18 cellular contexts compared by ENCODE assay signal in genomic region chr10:110837418-110838120, GRCh38. TPM values are rescaled to one million over a fixed set of nuclear protein-coding genes. Genes with fewer than 3 reads are reported as not detected.
DNase-seq lines count a peak whose midpoint lies in the region; ATAC-seq, FAIRE-seq and TF ChIP-seq lines count a peak whose summit lies in the region.
"Had no signal": no experiment of that assay in that cellular context is flagged by ENCODE, and none has a peak within 500 bp of the region (broad histone marks: within the 10 kb centered on the region; RNA-seq: fewer than 3 reads in every experiment).

No MANE protein-coding gene starts in this region.

- no peaks in the 10 kb centered on the region for H3K36me3 Mint-ChIP-seq in activated CD4-positive, alpha-beta T cell treated with anti-CD3 and anti-CD28 coated beads for 36 hours (ENCODE audit: low read depth)

- H3K27ac ChIP-seq in right cardiac atrium (ENCODE audit: low read length) = peak overlapping the region; percentile 73
- peak overlapping the region; percentile 64 to 94 (median 83) for H3K27ac ChIP-seq in pancreas
- H3K27ac ChIP-seq: HL-60, upper lobe of right lung had no signal

- H3K27me3 Mint-ChIP-seq in activated CD4-positive, alpha-beta T cell treated with anti-CD3 and anti-CD28 coated beads for 36 hours = no peaks in the 10 kb centered on the region

- FAIRE-seq in pancreas (lab: Jason Lieb, UNC) = no peak
- FAIRE-seq: D721Med had no signal

- peaks cover 44% of the 10 kb centered on the region for H3K4me1 Mint-ChIP-seq in activated CD4-positive, alpha-beta T cell treated with anti-CD3 and anti-CD28 coated beads for 36 hours

- CTCF ChIA-PET in activated CD4-positive, alpha-beta T cell treated with anti-CD3 and anti-CD28 coated beads for 36 hours (lab: Charles Lee) = interaction anchor here (0.9 to 1.1 kb wide), 2 partner anchors 10 to 91 kb away, joined by 3 read pairs; no protein-coding TSS in a partner anchor

- H3K4me3 ChIP-seq in right cardiac atrium (ENCODE audit: low read length) = no peak overlapping the region
- peak overlapping the region in 2 of 4 donors; percentile 41 to 45 for H3K4me3 ChIP-seq in pancreas
- H3K4me3 ChIP-seq: dorsolateral prefrontal cortex, upper lobe of right lung had no signal

- intact Hi-C loops in Right ventricle myocardium superior (cut with DNase I) (no loop called here), left cardiac atrium (cut with DNase I) (no loop called here), right cardiac atrium (cut with DNase I) (no loop called here), pancreas (cut with DNase I) (no loop called here)
- intact Hi-C loops in activated CD4-positive, alpha-beta T cell treated with anti-CD3 and anti-CD28 coated beads for 36 hours (cut with DNase I, micrococcal nuclease) = no loop called here

- H3K4me1 ChIP-seq in right cardiac atrium (ENCODE audit: control insufficient read depth, insufficient read depth, low read length) (peaks cover 24% of the 10 kb centered on the region), pancreas (peaks cover 42 to 63% (median 62%) of the 10 kb centered on the region in 3 donors)

- whole genome bisulfite sequencing in right cardiac atrium = 67% methylated on average over 2 of the region's 2 CpGs
- 31 to 34% methylated on average over 2 of the region's 2 CpGs for WGBS in pancreas, 2 donors

- ATAC-seq in Right ventricle myocardium superior (ENCODE audit: poor library complexity) (peak; percentile 6), left cardiac atrium (no peak), right cardiac atrium (peak in 1 of 2 donors; percentile 4), pancreas (peak; percentile 11 to 50 (median 26)), GM19452 (IDR thresholded peaks at IDR 0.05; ENCODE audit: unreplicated experiment) (no peak)
- no peak for ATAC-seq in activated CD4-positive, alpha-beta T cell treated with anti-CD3 and anti-CD28 coated beads for 36 hours
- ATAC-seq: Panc1, upper lobe of right lung had no signal

- H3K27ac Mint-ChIP-seq in activated CD4-positive, alpha-beta T cell treated with anti-CD3 and anti-CD28 coated beads for 36 hours = no peak overlapping the region
- H3K27ac Mint-ChIP-seq: activated naive CD4-positive, alpha-beta T cell treated with anti-CD3 and anti-CD28 coated beads for 36 hours had no signal

- H3K27me3 ChIP-seq in right cardiac atrium (ENCODE audit: control insufficient read depth, insufficient read depth) = no peaks in the 10 kb centered on the region
- no peaks in the 10 kb centered on the region for H3K27me3 ChIP-seq in pancreas
- H3K27me3 ChIP-seq: dorsolateral prefrontal cortex, upper lobe of right lung had no signal

- POLR2A ChIA-PET in activated CD4-positive, alpha-beta T cell treated with anti-CD3 and anti-CD28 coated beads for 36 hours (lab: Charles Lee) = no interaction called here

- no peak for TF ChIP-seq CTCF in pancreas (IDR thresholded peaks at IDR 0.05)

- H3K36me3 ChIP-seq in pancreas = no peaks in the 10 kb centered on the region
- H3K36me3 ChIP-seq: upper lobe of right lung had no signal

- H3K9me3 Mint-ChIP-seq in activated CD4-positive, alpha-beta T cell treated with anti-CD3 and anti-CD28 coated beads for 36 hours (ENCODE audit: low read depth) = no peaks in the 10 kb centered on the region
- H3K9me3 Mint-ChIP-seq: activated naive CD4-positive, alpha-beta T cell treated with anti-CD3 and anti-CD28 coated beads for 36 hours had no signal

- no peaks in the 10 kb centered on the region for H3K9me3 ChIP-seq in right cardiac atrium (ENCODE audit: control insufficient read depth, low read length)
- no peaks in the 10 kb centered on the region for H3K9me3 ChIP-seq in pancreas
- H3K9me3 ChIP-seq: upper lobe of right lung had no signal

- DNase-seq in Right ventricle myocardium superior (no peak), left cardiac atrium (no peak), right cardiac atrium (peak in 1 of 3 donors; percentile 12), pancreas (peak in 1 of 6 donors; percentile 35), RPMI8226 (no peak)
- no peak for DNase-seq in activated CD4-positive, alpha-beta T cell treated with anti-CD3 and anti-CD28 coated beads, Interleukin-2, amount 50 U/mL, for 4 hours
- no peak for DNase-seq in activated CD4-positive, alpha-beta T cell treated with anti-CD3 and anti-CD28 coated beads for 36 hours
- DNase-seq: activated naive CD4-positive, alpha-beta T cell treated with anti-CD3 and anti-CD28 coated beads for 36 hours; dorsolateral prefrontal cortex; foreskin melanocyte; kidney glomerular epithelial cell; NCI-H226; T1000; upper lobe of right lung had no signal

- H3K4me3 Mint-ChIP-seq in activated CD4-positive, alpha-beta T cell treated with anti-CD3 and anti-CD28 coated beads for 36 hours = no peak overlapping the region
- H3K4me3 Mint-ChIP-seq: activated naive CD4-positive, alpha-beta T cell treated with anti-CD3 and anti-CD28 coated beads for 36 hours had no signal

RNA-seq across cellular contexts. Expression of gene PDCD4, which starts 34.2 kb away (rescaled TPM):
- total RNA-seq in Right ventricle myocardium superior (90.0 TPM), left cardiac atrium (10 to 100 TPM; 46.7 to 71.2 TPM), right cardiac atrium (10 to 100 TPM; 61.5 to 82.7 (median 76.2) TPM), pancreas (100 to 1,000 TPM; 323 to 679 (median 523) TPM)
- polyA plus RNA-seq in right cardiac atrium (39.8 TPM), pancreas (100 to 1,000 TPM; 283 to 352 TPM)
- total RNA-seq in activated CD4-positive, alpha-beta T cell treated with anti-CD3 and anti-CD28 coated beads for 36 hours = 100 to 1,000 TPM in 1 of 2 experiments, 10 to 100 TPM in 1; 69.8 to 125 TPM

Comparison
In these comparisons a context has a peak if more than half of its experiments do, and no peak if none do; other contexts are left out.
1. ATAC-seq: peak in Right ventricle myocardium superior (single experiment) and pancreas (4 of 4); none in left cardiac atrium (0 of 2), GM19452 (single experiment) and activated CD4-positive, alpha-beta T cell treated with anti-CD3 and anti-CD28 coated beads for 36 hours (single experiment).